Comparison of ENCODE assay signal across 21 cellular contexts in genomic region chr18:63588869-63589268, GRCh38. TPM values are rescaled to one million over a fixed set of nuclear protein-coding genes. Genes with fewer than 3 reads are reported as not detected.
"Had no signal": no experiment of that assay in that cellular context is flagged by ENCODE, and none has a peak within 500 bp of the region (broad histone marks: within the 10 kb centered on the region; RNA-seq: fewer than 3 reads in every experiment).

No MANE protein-coding gene starts in this region.

- ATAC-seq: activated CD8-positive, alpha-beta T cell treated with anti-CD3 and anti-CD28 coated beads, Interleukin-2, amount 10 ng/mL, durations not matched to agents 7 days and 5 days; activated naive CD8-positive, alpha-beta T cell treated with anti-CD3 and anti-CD28 coated beads, Interleukin-2, amount 50 U/mL, for 24 hours; psoas muscle; WTC11 had no signal

- H3K9me3 Mint-ChIP-seq: activated naive CD8-positive, alpha-beta T cell treated with anti-CD3 and anti-CD28 coated beads, Interleukin-2, amount 50 U/mL, for 24 hours; activated T-helper 1 cell treated with anti-CD3 and anti-CD28 coated beads, Interleukin-12 subunit alpha, Interleukin-12 subunit beta, Interleukin-2, Interleukin-4 antibody, amounts not matched to agents 30 ng/mL and 10 ng/mL and 1 ng/mL, durations not matched to agents 14 hours and 24 hours and 36 hours; central memory CD8-positive, alpha-beta T cell; WTC11 had no signal

- DNase-seq: activated CD4-positive, alpha-beta T cell treated with anti-CD3 and anti-CD28 coated beads for 48 hours; activated CD8-positive, alpha-beta memory T cell treated with anti-CD3 and anti-CD28 coated beads, Interleukin-2, amount 50 U/mL, for 48 hours; activated CD8-positive, alpha-beta T cell treated with anti-CD3 and anti-CD28 coated beads, Interleukin-2, amount 10 ng/mL, durations not matched to agents 7 days and 5 days; activated naive CD4-positive, alpha-beta T cell; activated naive CD8-positive, alpha-beta T cell treated with anti-CD3 and anti-CD28 coated beads, Interleukin-2, amount 50 U/mL, for 24 hours; cortex of kidney; effector memory CD4-positive, alpha-beta T cell; hippocampal formation; kidney glomerular epithelial cell; psoas muscle; sigmoid colon; stimulated activated CD4-positive, alpha-beta T cell treated with anti-CD3 and anti-CD28 coated beads, Interleukin-2, amount 100 ng/mL, for 24 hours; stimulated activated naive CD4-positive, alpha-beta T cell; substantia nigra; transverse colon had no signal

- H3K4me3 ChIP-seq: psoas muscle, sigmoid colon, transverse colon had no signal

- H3K27ac Mint-ChIP-seq: activated CD8-positive, alpha-beta T cell treated with anti-CD3 and anti-CD28 coated beads, Interleukin-2, amount 10 ng/mL, durations not matched to agents 7 days and 5 days; activated naive CD8-positive, alpha-beta T cell treated with anti-CD3 and anti-CD28 coated beads, Interleukin-2, amount 50 U/mL, for 24 hours; activated T-helper 1 cell treated with anti-CD3 and anti-CD28 coated beads, Interleukin-12 subunit alpha, Interleukin-12 subunit beta, Interleukin-2, Interleukin-4 antibody, amounts not matched to agents 30 ng/mL and 10 ng/mL and 1 ng/mL, durations not matched to agents 14 hours and 24 hours and 36 hours; WTC11 had no signal

- H3K36me3 ChIP-seq: sigmoid colon, transverse colon had no signal

- H3K36me3 Mint-ChIP-seq: WTC11 had no signal

- H3K4me1 ChIP-seq: psoas muscle, transverse colon had no signal

- H3K27me3 ChIP-seq: sigmoid colon, transverse colon had no signal

- H3K27ac ChIP-seq: psoas muscle, sigmoid colon, transverse colon had no signal

- H3K9me3 ChIP-seq: psoas muscle, sigmoid colon, transverse colon had no signal

RNA-seq across cellular contexts. Expression of gene SERPINB13, which starts 1.7 kb away (rescaled TPM):
- total RNA-seq: activated CD8-positive, alpha-beta T cell treated with anti-CD3 and anti-CD28 coated beads, Interleukin-2, amount 10 ng/mL, durations not matched to agents 7 days and 5 days; activated T-helper 1 cell treated with anti-CD3 and anti-CD28 coated beads, Interleukin-12 subunit alpha, Interleukin-12 subunit beta, Interleukin-2, Interleukin-4 antibody, amounts not matched to agents 30 ng/mL and 10 ng/mL and 1 ng/mL, durations not matched to agents 14 hours and 24 hours and 36 hours; epithelial cell of proximal tubule; glomerular endothelial cell; osteoblast; psoas muscle; sigmoid colon; WTC11 had no signal

RNA-seq across cellular contexts. Expression of gene SERPINB12, which starts 46.7 kb away (rescaled TPM):
- total RNA-seq: activated CD8-positive, alpha-beta T cell treated with anti-CD3 and anti-CD28 coated beads, Interleukin-2, amount 10 ng/mL, durations not matched to agents 7 days and 5 days; activated T-helper 1 cell treated with anti-CD3 and anti-CD28 coated beads, Interleukin-12 subunit alpha, Interleukin-12 subunit beta, Interleukin-2, Interleukin-4 antibody, amounts not matched to agents 30 ng/mL and 10 ng/mL and 1 ng/mL, durations not matched to agents 14 hours and 24 hours and 36 hours; epithelial cell of proximal tubule; glomerular endothelial cell; osteoblast; psoas muscle; sigmoid colon; transverse colon; WTC11 had no signal

RNA-seq across cellular contexts. Expression of gene SERPINB4, which starts 55.2 kb away (rescaled TPM):
- total RNA-seq: activated CD8-positive, alpha-beta T cell treated with anti-CD3 and anti-CD28 coated beads, Interleukin-2, amount 10 ng/mL, durations not matched to agents 7 days and 5 days; activated T-helper 1 cell treated with anti-CD3 and anti-CD28 coated beads, Interleukin-12 subunit alpha, Interleukin-12 subunit beta, Interleukin-2, Interleukin-4 antibody, amounts not matched to agents 30 ng/mL and 10 ng/mL and 1 ng/mL, durations not matched to agents 14 hours and 24 hours and 36 hours; epithelial cell of proximal tubule; glomerular endothelial cell; osteoblast; psoas muscle; sigmoid colon; transverse colon had no signal
